Comparison of ENCODE assay signal across 35 cellular contexts in genomic region chr3:10150987-10151386, GRCh38. TPM values are rescaled to one million over a fixed set of nuclear protein-coding genes. Genes with fewer than 3 reads are reported as not detected.
"Had no signal": no experiment of that assay in that cellular context is flagged by ENCODE, and none has a peak within 500 bp of the region (broad histone marks: within the 10 kb centered on the region; RNA-seq: fewer than 3 reads in every experiment).

No MANE protein-coding gene starts in this region.

- H3K4me3 ChIP-seq: colonic mucosa, esophagus squamous epithelium, heart right ventricle, left lung, neural progenitor cell, prostate gland, right atrium auricular region, sigmoid colon, suprapubic skin, vagina had no signal

- FAIRE-seq: islet of Langerhans had no signal

- H3K27me3 ChIP-seq: colonic mucosa, esophagus squamous epithelium, heart right ventricle, left lung, neural progenitor cell, right atrium auricular region, sigmoid colon, suprapubic skin, vagina had no signal

- H3K4me3 Mint-ChIP-seq: naive thymus-derived CD4-positive, alpha-beta T cell; nephron; neural progenitor cell; stimulated activated memory B cell treated with anti-CD40 and anti-IgM and Interleukin-4, amounts not matched to agents 10 μg/mL and 1 μg/mL and 100 μg/mL, for 72 hours had no signal

- H3K9ac ChIP-seq: neural progenitor cell, parathyroid adenoma had no signal

- H3K79me2 ChIP-seq: parathyroid adenoma had no signal

- DNase-seq: colonic mucosa; dermis blood vessel endothelial cell; effector memory CD4-positive, alpha-beta T cell; erythroblast; esophagus squamous epithelium; foreskin melanocyte; glutamatergic neuron; heart right ventricle; hippocampal formation; left cardiac atrium; left lung; mesendoderm; midbrain; naive thymus-derived CD4-positive, alpha-beta T cell; sigmoid colon; stimulated activated CD4-positive, alpha-beta T cell treated with anti-CD3 and anti-CD28 coated beads, Interleukin-2, amount 100 ng/mL, for 24 hours; stimulated activated CD4-positive, alpha-beta T cell treated with anti-CD3 and anti-CD28 coated beads, Interleukin-4, amount 100 ng/mL, for 24 hours; stimulated activated naive CD8-positive, alpha-beta T cell treated with anti-CD3 and anti-CD28 coated beads, Interleukin-15, Interleukin-2, amounts not matched to agents 100 U/mL and 50 U/mL, for 24 hours; trophoblast cell had no signal

- ATAC-seq: heart right ventricle; left cardiac atrium; left lung; naive thymus-derived CD4-positive, alpha-beta T cell; stimulated activated memory B cell treated with anti-CD40 and anti-IgM and Interleukin-4, amounts not matched to agents 10 μg/mL and 1 μg/mL and 100 μg/mL, for 72 hours; stimulated activated naive CD8-positive, alpha-beta T cell treated with anti-CD3 and anti-CD28 coated beads, Interleukin-15, Interleukin-2, amounts not matched to agents 100 U/mL and 50 U/mL, for 24 hours had no signal

- H3K27me3 Mint-ChIP-seq: naive thymus-derived CD4-positive, alpha-beta T cell; stimulated activated memory B cell treated with anti-CD40 and anti-IgM and Interleukin-4, amounts not matched to agents 10 μg/mL and 1 μg/mL and 100 μg/mL, for 72 hours had no signal

- H2AFZ ChIP-seq: neural progenitor cell, parathyroid adenoma had no signal

- H3K4me2 ChIP-seq: neural progenitor cell had no signal

- H3K4me1 ChIP-seq: colonic mucosa, neural progenitor cell, parathyroid adenoma, prostate gland, right atrium auricular region, suprapubic skin had no signal

- H3K9me3 ChIP-seq: colonic mucosa, esophagus squamous epithelium, heart right ventricle, left lung, prostate gland, right atrium auricular region, sigmoid colon, suprapubic skin, vagina had no signal

- H3K4me1 Mint-ChIP-seq: neural progenitor cell had no signal

- H3K27ac ChIP-seq: colonic mucosa, esophagus squamous epithelium, heart right ventricle, left lung, neural progenitor cell, parathyroid adenoma, prostate gland, right atrium auricular region, sigmoid colon, suprapubic skin, vagina had no signal

- H3K9me3 Mint-ChIP-seq: naive thymus-derived CD4-positive, alpha-beta T cell; nephron; neural progenitor cell; stimulated activated memory B cell treated with anti-CD40 and anti-IgM and Interleukin-4, amounts not matched to agents 10 μg/mL and 1 μg/mL and 100 μg/mL, for 72 hours had no signal

- H3K27ac Mint-ChIP-seq: nephron; neural progenitor cell; stimulated activated memory B cell treated with anti-CD40 and anti-IgM and Interleukin-4, amounts not matched to agents 10 μg/mL and 1 μg/mL and 100 μg/mL, for 72 hours had no signal

RNA-seq across cellular contexts. Expression of gene FANCD2OS, which starts 42.9 kb away (rescaled TPM):
- total RNA-seq: colonic mucosa; dermis blood vessel endothelial cell; esophagus squamous epithelium; heart right ventricle; kidney epithelial cell; left cardiac atrium; left lung; lower leg skin; lung microvascular endothelial cell; mucosa of gallbladder; naive thymus-derived CD4-positive, alpha-beta T cell; osteoblast; right atrium auricular region; sigmoid colon; skeletal muscle tissue; suprapubic skin; ureter; vagina had no signal
- polyA plus RNA-seq: heart right ventricle; naive thymus-derived CD4-positive, alpha-beta T cell; sigmoid colon had no signal
